ENCODE assay signal across 31 cellular contexts in the genomic region with DNA sequence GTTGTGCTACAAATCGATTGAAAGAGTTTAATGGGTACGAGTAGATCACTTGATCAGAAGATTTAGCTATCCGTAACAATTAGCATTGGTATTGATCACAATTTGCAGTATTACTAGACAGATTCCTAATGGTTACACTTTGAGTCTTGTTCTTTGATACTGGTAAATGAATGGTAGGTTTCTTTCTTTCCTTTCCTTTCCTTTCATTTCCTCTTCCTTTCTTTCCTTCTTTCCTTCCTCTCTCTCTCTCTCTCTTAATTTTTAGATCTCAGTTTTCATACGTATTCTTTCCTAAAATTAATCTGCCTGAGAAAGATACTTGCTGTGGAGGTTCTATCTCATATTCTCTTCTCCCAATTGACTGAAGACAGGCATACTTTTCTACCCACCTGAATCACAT.
"Had no signal": no experiment of that assay in that cellular context is flagged by ENCODE, and none has a peak within 500 bp of the region (broad histone marks: within the 10 kb centered on the region; RNA-seq: fewer than 3 reads in every experiment).

No MANE protein-coding gene starts in this region.

- H3K9me3 Mint-ChIP-seq: activated CD4-positive, alpha-beta memory T cell treated with anti-CD3 and anti-CD28 coated beads, Interleukin-2, amount 10 ng/mL, durations not matched to agents 7 days and 5 days; activated CD4-positive, alpha-beta T cell treated with anti-CD3 and anti-CD28 coated beads, Interleukin-2, amount 10 ng/mL, durations not matched to agents 7 days and 5 days; activated naive CD4-positive, alpha-beta T cell treated with anti-CD3 and anti-CD28 coated beads, Interleukin-2, amount 10 ng/mL, durations not matched to agents 7 days and 5 days; activated naive CD8-positive, alpha-beta T cell treated with anti-CD3 and anti-CD28 coated beads, Interleukin-2, amount 10 ng/mL, durations not matched to agents 7 days and 5 days; activated T-cell treated with anti-CD3 and anti-CD28 coated beads, Interleukin-2, amount 50 U/mL, for 24 hours; natural killer cell; stimulated activated naive CD8-positive, alpha-beta T cell treated with anti-CD3 and anti-CD28 coated beads, Interleukin-15, amount 100 ng/mL, for 72 hours had no signal

- H3K27me3 Mint-ChIP-seq: activated CD4-positive, alpha-beta memory T cell treated with anti-CD3 and anti-CD28 coated beads, Interleukin-2, amount 10 ng/mL, durations not matched to agents 7 days and 5 days; activated CD4-positive, alpha-beta T cell treated with anti-CD3 and anti-CD28 coated beads, Interleukin-2, amount 10 ng/mL, durations not matched to agents 7 days and 5 days; activated naive CD4-positive, alpha-beta T cell treated with anti-CD3 and anti-CD28 coated beads, Interleukin-2, amount 10 ng/mL, durations not matched to agents 7 days and 5 days; activated naive CD8-positive, alpha-beta T cell treated with anti-CD3 and anti-CD28 coated beads, Interleukin-2, amount 10 ng/mL, durations not matched to agents 7 days and 5 days; activated T-cell treated with anti-CD3 and anti-CD28 coated beads, Interleukin-2, amount 50 U/mL, for 24 hours; stimulated activated memory B cell treated with anti-CD40 and anti-IgM and Interleukin-4, amounts not matched to agents 10 μg/mL and 1 μg/mL and 100 μg/mL, for 72 hours; stimulated activated naive CD8-positive, alpha-beta T cell treated with anti-CD3 and anti-CD28 coated beads, Interleukin-15, amount 100 ng/mL, for 72 hours; T-helper 17 cell had no signal

- H3K4me3 ChIP-seq: breast epithelium, lower lobe of right lung, psoas muscle, right atrium auricular region, smooth muscle cell, thyroid gland, upper lobe of right lung had no signal

- H3K27me3 ChIP-seq: breast epithelium, right atrium auricular region, thyroid gland, upper lobe of right lung had no signal

- H3K4me1 Mint-ChIP-seq: activated CD4-positive, alpha-beta T cell treated with anti-CD3 and anti-CD28 coated beads, Interleukin-2, amount 10 ng/mL, durations not matched to agents 7 days and 5 days; activated naive CD4-positive, alpha-beta T cell treated with anti-CD3 and anti-CD28 coated beads, Interleukin-2, amount 10 ng/mL, durations not matched to agents 7 days and 5 days had no signal

- DNase-seq: activated CD4-positive, alpha-beta memory T cell treated with anti-CD3 and anti-CD28 coated beads, Interleukin-2, amount 10 ng/mL, durations not matched to agents 7 days and 5 days; activated CD4-positive, alpha-beta T cell treated with anti-CD3 and anti-CD28 coated beads for 1 hour; activated CD4-positive, alpha-beta T cell treated with anti-CD3 and anti-CD28 coated beads, Interleukin-2, amount 10 ng/mL, durations not matched to agents 7 days and 5 days; activated CD8-positive, alpha-beta memory T cell treated with anti-CD3 and anti-CD28 coated beads, Interleukin-2, amount 50 U/mL, for 48 hours; activated gamma-delta T cell; activated naive CD4-positive, alpha-beta T cell treated with anti-CD3 and anti-CD28 coated beads, Interleukin-2, amount 10 ng/mL, durations not matched to agents 7 days and 5 days; activated naive CD8-positive, alpha-beta T cell treated with anti-CD3 and anti-CD28 coated beads, Interleukin-2, amount 10 ng/mL, durations not matched to agents 7 days and 5 days; activated T-cell treated with anti-CD3 and anti-CD28 coated beads, Interleukin-2, amount 50 U/mL, for 24 hours; central memory CD4-positive, alpha-beta T cell; foreskin fibroblast; head of caudate nucleus; hypothalamus; immature natural killer cell; lower lobe of right lung; mesenchymal stem cell; natural killer cell; psoas muscle; stimulated activated CD4-positive, alpha-beta T cell treated with anti-CD3 and anti-CD28 coated beads, Interleukin-1b, Interleukin-23, amount 100 ng/mL, for 48 hours; stimulated activated CD4-positive, alpha-beta T cell treated with anti-CD3 and anti-CD28 coated beads, Interleukin-4, amount 100 ng/mL, for 4 hours; stimulated activated CD8-positive, alpha-beta memory T cell treated with anti-CD3 and anti-CD28 coated beads, Interleukin-4, amount 100 ng/mL, for 48 hours; stimulated activated naive CD8-positive, alpha-beta T cell treated with anti-CD3 and anti-CD28 coated beads, Interleukin-15, amount 100 ng/mL, for 72 hours; T-helper 17 cell; T1000; thyroid gland; upper lobe of right lung had no signal

- H3K36me3 Mint-ChIP-seq: natural killer cell; stimulated activated memory B cell treated with anti-CD40 and anti-IgM and Interleukin-4, amounts not matched to agents 10 μg/mL and 1 μg/mL and 100 μg/mL, for 72 hours had no signal

- FAIRE-seq: astrocyte had no signal

- H3K27ac ChIP-seq: breast epithelium, lower lobe of right lung, psoas muscle, right atrium auricular region, thyroid gland, upper lobe of right lung had no signal

- H3K9me3 ChIP-seq: breast epithelium, lower lobe of right lung, psoas muscle, right atrium auricular region, thyroid gland, upper lobe of right lung had no signal

- H3K4me2 ChIP-seq: smooth muscle cell had no signal

- H3K36me3 ChIP-seq: breast epithelium, right atrium auricular region, thyroid gland had no signal

- ATAC-seq: esophagus mucosa; lower lobe of right lung; natural killer cell; psoas muscle; stimulated activated memory B cell treated with anti-CD40 and anti-IgM and Interleukin-4, amounts not matched to agents 10 μg/mL and 1 μg/mL and 100 μg/mL, for 72 hours; stimulated activated naive CD8-positive, alpha-beta T cell treated with anti-CD3 and anti-CD28 coated beads, Interleukin-15, amount 100 ng/mL, for 72 hours; T-helper 17 cell; upper lobe of right lung had no signal

- H3K27ac Mint-ChIP-seq: activated CD4-positive, alpha-beta memory T cell treated with anti-CD3 and anti-CD28 coated beads, Interleukin-2, amount 10 ng/mL, durations not matched to agents 7 days and 5 days; activated CD4-positive, alpha-beta T cell treated with anti-CD3 and anti-CD28 coated beads, Interleukin-2, amount 10 ng/mL, durations not matched to agents 7 days and 5 days; activated naive CD4-positive, alpha-beta T cell treated with anti-CD3 and anti-CD28 coated beads, Interleukin-2, amount 10 ng/mL, durations not matched to agents 7 days and 5 days; activated naive CD8-positive, alpha-beta T cell treated with anti-CD3 and anti-CD28 coated beads, Interleukin-2, amount 10 ng/mL, durations not matched to agents 7 days and 5 days; activated T-cell treated with anti-CD3 and anti-CD28 coated beads, Interleukin-2, amount 50 U/mL, for 24 hours; stimulated activated memory B cell treated with anti-CD40 and anti-IgM and Interleukin-4, amounts not matched to agents 10 μg/mL and 1 μg/mL and 100 μg/mL, for 72 hours; stimulated activated naive CD8-positive, alpha-beta T cell treated with anti-CD3 and anti-CD28 coated beads, Interleukin-15, amount 100 ng/mL, for 72 hours; T-helper 17 cell had no signal

- H3K4me1 ChIP-seq: breast epithelium, upper lobe of right lung had no signal

- H3K4me3 Mint-ChIP-seq: activated CD4-positive, alpha-beta memory T cell treated with anti-CD3 and anti-CD28 coated beads, Interleukin-2, amount 10 ng/mL, durations not matched to agents 7 days and 5 days; activated CD4-positive, alpha-beta T cell treated with anti-CD3 and anti-CD28 coated beads, Interleukin-2, amount 10 ng/mL, durations not matched to agents 7 days and 5 days; activated naive CD4-positive, alpha-beta T cell treated with anti-CD3 and anti-CD28 coated beads, Interleukin-2, amount 10 ng/mL, durations not matched to agents 7 days and 5 days; activated naive CD8-positive, alpha-beta T cell treated with anti-CD3 and anti-CD28 coated beads, Interleukin-2, amount 10 ng/mL, durations not matched to agents 7 days and 5 days; activated T-cell treated with anti-CD3 and anti-CD28 coated beads, Interleukin-2, amount 50 U/mL, for 24 hours; immature natural killer cell; natural killer cell; stimulated activated memory B cell treated with anti-CD40 and anti-IgM and Interleukin-4, amounts not matched to agents 10 μg/mL and 1 μg/mL and 100 μg/mL, for 72 hours; stimulated activated naive CD8-positive, alpha-beta T cell treated with anti-CD3 and anti-CD28 coated beads, Interleukin-15, amount 100 ng/mL, for 72 hours; T-helper 17 cell had no signal
